11 cellular contexts compared by ENCODE assay signal in the genomic region with DNA sequence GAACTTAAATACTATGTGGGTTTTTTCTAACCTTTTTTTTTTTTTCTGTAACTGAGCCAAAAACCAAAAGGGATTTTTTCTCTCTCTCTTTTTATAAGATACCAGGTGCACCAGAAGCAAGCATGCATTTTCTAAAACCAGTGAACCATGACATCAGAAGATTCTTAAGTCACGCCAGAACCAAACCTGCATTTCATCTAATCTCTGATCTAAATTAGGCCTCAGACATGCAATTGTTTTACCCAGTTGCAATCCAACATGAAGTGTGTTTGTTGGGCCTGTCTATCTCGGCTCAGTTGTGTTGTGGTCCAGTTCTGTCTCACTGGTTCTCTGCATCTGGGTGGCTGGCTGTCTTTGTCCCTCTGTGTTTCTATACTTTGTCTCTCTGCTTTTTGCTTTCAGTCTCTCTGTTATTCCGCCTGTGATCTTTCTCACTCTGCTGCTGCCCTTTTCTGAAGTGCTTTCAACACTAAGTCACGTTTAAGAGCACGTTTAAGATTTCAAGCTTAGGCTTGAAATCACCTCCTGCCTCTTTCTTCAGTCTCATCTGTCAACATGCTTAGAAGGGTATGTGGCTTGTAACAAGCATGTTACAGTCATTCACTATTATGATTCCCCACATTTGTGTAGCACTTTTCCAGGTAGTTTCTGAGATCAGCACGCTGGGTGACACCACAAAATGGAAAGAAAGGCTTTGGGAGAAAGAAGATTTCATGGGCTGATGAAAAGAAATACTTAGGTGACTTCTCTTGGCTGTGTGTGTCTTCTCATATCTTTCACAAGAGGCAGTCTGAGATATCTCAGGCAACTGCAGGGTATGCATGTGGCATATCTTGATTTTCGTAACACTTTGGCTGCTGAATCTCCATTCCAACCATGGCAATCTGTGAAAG.
DNase-seq lines count a peak whose midpoint lies in the region; ATAC-seq and TF ChIP-seq lines count a peak whose summit lies in the region.
"Had no signal": no experiment of that assay in that cellular context is flagged by ENCODE, and none has a peak within 500 bp of the region (broad histone marks: within the 10 kb centered on the region; RNA-seq: fewer than 3 reads in every experiment).

No MANE protein-coding gene starts in this region.

- TF ChIP-seq EP300 in upper lobe of left lung (IDR thresholded peaks at IDR 0.05): no peak

- ATAC-seq in GM19328 (IDR thresholded peaks at IDR 0.05; ENCODE audit: unreplicated experiment) (peak; percentile 63), HG03066 (IDR thresholded peaks at IDR 0.05; ENCODE audit: low read depth, unreplicated experiment) (peak; percentile 54), upper lobe of left lung (ENCODE audit: low FRiP score in 2 of 2) (no peak)
- ATAC-seq: lower lobe of right lung; stimulated activated effector memory CD8-positive, alpha-beta T cell treated with anti-CD3 and anti-CD28 coated beads, Interleukin-12 subunit alpha, Interleukin-12 subunit beta, amount 100 ng/mL, for 72 hours had no signal

- DNase-seq in DMS79 (lab: John Stamatoyannopoulos, UW) (peak; percentile 95), NCI-H524 treated with DMSO at 0.1 percent for 48 hours (lab: John Stamatoyannopoulos, UW) (peak; percentile 62), Calu3 (no peak), upper lobe of left lung (no peak), MG63 (no peak), NCI-H526 treated with DMSO at 0.1 percent for 48 hours (lab: John Stamatoyannopoulos, UW) (no peak)
- DNase-seq: lower lobe of right lung had no signal

- H3K4me3 Mint-ChIP-seq in Calu3 (ENCODE audit: low read depth, unreplicated experiment): no peak overlapping the region
- H3K4me3 Mint-ChIP-seq: brain; stimulated activated effector memory CD8-positive, alpha-beta T cell treated with anti-CD3 and anti-CD28 coated beads, Interleukin-12 subunit alpha, Interleukin-12 subunit beta, amount 100 ng/mL, for 72 hours had no signal

- CTCF ChIA-PET in Calu3 (lab: Charles Lee): interaction anchor here (0.6 kb wide), 1 partner anchor 218 kb away, joined by 3 read pairs; no protein-coding TSS in a partner anchor

- no peak overlapping the region for H3K4me3 ChIP-seq in upper lobe of left lung
- no peak overlapping the region for H3K4me3 ChIP-seq in MG63
- H3K4me3 ChIP-seq: lower lobe of right lung had no signal

- H3K36me3 Mint-ChIP-seq in Calu3 (ENCODE audit: insufficient read depth, unreplicated experiment): no peaks in the 10 kb centered on the region
- H3K36me3 Mint-ChIP-seq: stimulated activated effector memory CD8-positive, alpha-beta T cell treated with anti-CD3 and anti-CD28 coated beads, Interleukin-12 subunit alpha, Interleukin-12 subunit beta, amount 100 ng/mL, for 72 hours had no signal

- no peak overlapping the region for H3K27ac ChIP-seq in upper lobe of left lung
- H3K27ac ChIP-seq: lower lobe of right lung had no signal

- H3K27me3 Mint-ChIP-seq in Calu3 (ENCODE audit: unreplicated experiment): no peaks in the 10 kb centered on the region

- peaks cover 10% of the 10 kb centered on the region for H3K9me3 Mint-ChIP-seq in Calu3 (ENCODE audit: low read depth, unreplicated experiment)

- intact Hi-C loops in Calu3 (cut with micrococcal nuclease; ENCODE audit: unreplicated experiment): no loop called here

- H3K9me3 ChIP-seq in upper lobe of left lung (peaks cover 0 to 16% (median 9%) of the 10 kb centered on the region in 4 donors), MG63 (no peaks in the 10 kb centered on the region)

- no TSS peak for BruUV-seq in Calu3 (replicated peaks; lab: Mats Ljungman, UMichigan)

- H3K27me3 ChIP-seq in upper lobe of left lung (no peaks in the 10 kb centered on the region), MG63 (no peaks in the 10 kb centered on the region)

- H3K4me1 Mint-ChIP-seq in Calu3 (ENCODE audit: low read depth, unreplicated experiment): no peaks in the 10 kb centered on the region
- H3K4me1 Mint-ChIP-seq: stimulated activated effector memory CD8-positive, alpha-beta T cell treated with anti-CD3 and anti-CD28 coated beads, Interleukin-12 subunit alpha, Interleukin-12 subunit beta, amount 100 ng/mL, for 72 hours had no signal

- no peak for TF ChIP-seq POLR2A in upper lobe of left lung (IDR thresholded peaks at IDR 0.05)

- 59 to 60% methylated on average over 7 of the region's 7 CpGs for WGBS in upper lobe of left lung, 2 donors

- no peak overlapping the region for H3K27ac Mint-ChIP-seq in Calu3 (ENCODE audit: unreplicated experiment)
- H3K27ac Mint-ChIP-seq: stimulated activated effector memory CD8-positive, alpha-beta T cell treated with anti-CD3 and anti-CD28 coated beads, Interleukin-12 subunit alpha, Interleukin-12 subunit beta, amount 100 ng/mL, for 72 hours had no signal

- TF ChIP-seq CTCF in Calu3 (IDR thresholded peaks at IDR 0.05; ENCODE audit: unreplicated experiment): no peak
- TF ChIP-seq CTCF in upper lobe of left lung (IDR thresholded peaks at IDR 0.05): no peak

- no peaks in the 10 kb centered on the region for H3K4me1 ChIP-seq in upper lobe of left lung
- H3K4me1 ChIP-seq: lower lobe of right lung had no signal

- no peaks in the 10 kb centered on the region for H3K36me3 ChIP-seq in upper lobe of left lung
- no peaks in the 10 kb centered on the region for H3K36me3 ChIP-seq in MG63
- H3K36me3 ChIP-seq: lower lobe of right lung had no signal

Comparison
In these comparisons a context has a peak if more than half of its experiments do, and no peak if none do; other contexts are left out.
1. DNase-seq: peak in DMS79 (single experiment) and NCI-H524 treated with DMSO at 0.1 percent for 48 hours (single experiment); none in Calu3 (single experiment), upper lobe of left lung (0 of 2), MG63 (single experiment) and NCI-H526 treated with DMSO at 0.1 percent for 48 hours (single experiment).
2. ATAC-seq: peak in GM19328 (single experiment) and HG03066 (single experiment); none in upper lobe of left lung (0 of 2).